1 cellular context compared by ENCODE assay signal in the genomic region with DNA sequence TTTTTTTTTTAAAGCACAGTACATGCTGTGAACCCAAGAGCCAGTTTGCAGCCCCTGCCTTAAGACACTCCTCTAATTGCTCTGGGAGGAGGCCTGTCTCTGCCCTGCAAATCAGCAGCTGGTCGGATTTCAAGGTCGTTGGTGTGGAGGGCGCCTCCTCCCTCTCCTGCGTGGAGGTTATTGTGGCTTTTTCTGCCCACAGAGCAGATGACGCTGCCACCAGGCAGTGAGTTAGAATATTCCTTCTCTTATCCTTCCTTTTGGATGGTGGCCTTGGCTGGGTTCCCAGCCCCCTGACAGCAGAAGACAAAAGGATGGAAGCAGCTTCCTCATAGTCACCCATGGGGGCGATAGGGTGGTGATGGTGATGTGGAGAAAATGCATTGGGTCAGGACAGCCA.
TF ChIP-seq lines count a peak whose summit lies in the region.

No MANE protein-coding gene starts in this region.

TF ChIP-seq in K562, 482 proteins besides CTCF, POLR2A, EP300 and RAD21 (continued from another document and continues in another):
- TF ChIP-seq, protein P1, sequence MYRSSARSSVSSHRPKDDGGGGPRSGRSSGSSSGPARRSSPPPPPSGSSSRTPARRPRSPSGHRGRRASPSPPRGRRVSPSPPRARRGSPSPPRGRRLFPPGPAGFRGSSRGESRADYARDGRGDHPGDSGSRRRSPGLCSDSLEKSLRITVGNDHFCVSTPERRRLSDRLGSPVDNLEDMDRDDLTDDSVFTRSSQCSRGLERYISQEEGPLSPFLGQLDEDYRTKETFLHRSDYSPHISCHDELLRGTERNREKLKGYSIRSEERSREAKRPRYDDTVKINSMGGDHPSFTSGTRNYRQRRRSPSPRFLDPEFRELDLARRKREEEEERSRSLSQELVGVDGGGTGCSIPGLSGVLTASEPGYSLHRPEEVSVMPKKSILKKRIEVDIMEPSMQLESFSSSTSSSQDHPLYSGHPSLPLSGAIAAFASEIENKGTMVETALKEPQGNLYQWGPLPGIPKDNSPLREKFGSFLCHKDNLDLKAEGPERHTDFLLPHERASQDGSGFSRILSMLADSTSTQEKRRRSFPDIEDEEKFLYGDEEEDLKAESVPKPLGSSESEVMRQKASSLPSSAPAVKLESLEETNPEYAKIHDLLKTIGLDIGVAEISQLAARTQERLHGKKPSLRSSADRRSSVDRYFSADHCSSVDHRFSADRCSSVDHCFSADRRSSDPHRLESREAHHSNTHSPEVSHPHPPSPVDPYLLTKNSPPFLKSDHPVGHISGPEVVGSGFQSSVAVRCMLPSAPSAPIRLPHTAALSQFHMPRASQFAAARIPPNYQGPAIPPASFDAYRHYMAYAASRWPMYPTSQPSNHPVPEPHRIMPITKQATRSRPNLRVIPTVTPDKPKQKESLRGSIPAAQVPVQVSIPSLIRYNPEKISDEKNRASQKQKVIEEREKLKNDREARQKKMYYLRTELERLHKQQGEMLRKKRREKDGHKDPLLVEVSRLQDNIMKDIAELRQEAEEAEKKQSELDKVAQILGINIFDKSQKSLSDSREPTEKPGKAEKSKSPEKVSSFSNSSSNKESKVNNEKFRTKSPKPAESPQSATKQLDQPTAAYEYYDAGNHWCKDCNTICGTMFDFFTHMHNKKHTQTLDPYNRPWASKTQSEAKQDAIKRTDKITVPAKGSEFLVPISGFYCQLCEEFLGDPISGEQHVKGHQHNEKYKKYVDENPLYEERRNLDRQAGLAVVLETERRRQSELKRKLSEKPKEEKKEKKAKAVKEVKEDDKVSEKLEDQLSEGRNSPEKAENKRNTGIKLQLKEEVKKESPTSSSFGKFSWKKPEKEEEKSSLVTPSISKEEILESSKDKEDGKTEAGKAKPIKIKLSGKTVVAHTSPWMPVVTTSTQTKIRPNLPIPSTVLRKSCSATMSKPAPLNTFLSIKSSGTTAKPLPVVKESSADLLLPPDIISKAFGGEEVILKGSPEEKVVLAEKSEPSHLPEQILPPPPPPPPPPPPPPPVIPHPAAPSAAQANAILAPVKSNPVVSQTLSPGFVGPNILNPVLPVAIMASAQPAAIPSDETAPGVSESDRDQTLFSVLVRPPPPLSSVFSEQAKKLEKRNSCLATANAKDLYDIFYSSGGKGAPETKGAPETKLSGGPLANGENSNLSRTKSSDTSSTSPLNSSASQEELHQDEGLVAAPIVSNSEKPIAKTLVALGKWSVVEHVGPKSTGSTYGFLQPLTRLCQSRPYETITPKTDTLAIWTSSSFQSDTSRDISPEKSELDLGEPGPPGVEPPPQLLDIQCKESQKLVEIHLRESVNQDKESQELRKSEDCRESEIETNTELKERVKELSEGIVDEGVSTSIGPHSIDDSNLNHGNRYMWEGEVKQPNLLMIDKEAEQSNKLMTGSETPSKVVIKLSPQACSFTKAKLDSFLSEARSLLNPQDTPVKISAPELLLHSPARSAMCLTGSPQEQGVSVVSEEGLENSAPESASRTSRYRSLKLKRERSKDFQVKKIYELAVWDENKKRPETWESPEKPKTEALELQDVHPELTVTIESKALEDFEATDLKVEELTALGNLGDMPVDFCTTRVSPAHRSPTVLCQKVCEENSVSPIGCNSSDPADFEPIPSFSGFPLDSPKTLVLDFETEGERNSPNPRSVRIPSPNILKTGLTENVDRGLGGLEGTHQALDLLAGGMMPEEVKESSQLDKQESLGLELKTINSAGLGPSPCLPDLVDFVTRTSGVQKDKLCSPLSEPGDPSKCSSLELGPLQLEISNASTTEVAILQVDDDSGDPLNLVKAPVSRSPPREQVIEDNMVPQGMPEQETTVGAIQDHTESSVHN (IDR thresholded peaks at IDR 0.05; ENCODE audit: borderline replicate concordance in 1 of 2, low read depth in 1 of 2) = no peak
- TF ChIP-seq, protein P2, sequence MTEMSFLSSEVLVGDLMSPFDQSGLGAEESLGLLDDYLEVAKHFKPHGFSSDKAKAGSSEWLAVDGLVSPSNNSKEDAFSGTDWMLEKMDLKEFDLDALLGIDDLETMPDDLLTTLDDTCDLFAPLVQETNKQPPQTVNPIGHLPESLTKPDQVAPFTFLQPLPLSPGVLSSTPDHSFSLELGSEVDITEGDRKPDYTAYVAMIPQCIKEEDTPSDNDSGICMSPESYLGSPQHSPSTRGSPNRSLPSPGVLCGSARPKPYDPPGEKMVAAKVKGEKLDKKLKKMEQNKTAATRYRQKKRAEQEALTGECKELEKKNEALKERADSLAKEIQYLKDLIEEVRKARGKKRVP (CRISPR knock-in tag; IDR thresholded peaks at IDR 0.05) = no peak
- no peak for TF ChIP-seq NCOA4 (IDR thresholded peaks at IDR 0.05; ENCODE audit: partially characterized antibody)
- peak; percentile 57 for TF ChIP-seq TCF3 (CRISPR knock-in tag; IDR thresholded peaks at IDR 0.05)
- no peak for TF ChIP-seq FUS (optimal IDR thresholded peaks at IDR 0.05; ENCODE audit: low read depth, low read length)
- TF ChIP-seq RBM34 (IDR thresholded peaks at IDR 0.05; ENCODE audit: borderline replicate concordance, insufficient read depth, low read length) = no peak
- no peak for TF ChIP-seq FOXM1 (IDR thresholded peaks at IDR 0.05; ENCODE audit: low read depth)
- no peak for TF ChIP-seq FOXM1 (CRISPR knock-in tag; IDR thresholded peaks at IDR 0.05; ENCODE audit: low read depth)
- no peak for TF ChIP-seq BRD4 (IDR thresholded peaks at IDR 0.05)
- TF ChIP-seq ZNF347 (CRISPR knock-in tag; IDR thresholded peaks at IDR 0.05; ENCODE audit: low read depth) = no peak
- TF ChIP-seq, protein P3, sequence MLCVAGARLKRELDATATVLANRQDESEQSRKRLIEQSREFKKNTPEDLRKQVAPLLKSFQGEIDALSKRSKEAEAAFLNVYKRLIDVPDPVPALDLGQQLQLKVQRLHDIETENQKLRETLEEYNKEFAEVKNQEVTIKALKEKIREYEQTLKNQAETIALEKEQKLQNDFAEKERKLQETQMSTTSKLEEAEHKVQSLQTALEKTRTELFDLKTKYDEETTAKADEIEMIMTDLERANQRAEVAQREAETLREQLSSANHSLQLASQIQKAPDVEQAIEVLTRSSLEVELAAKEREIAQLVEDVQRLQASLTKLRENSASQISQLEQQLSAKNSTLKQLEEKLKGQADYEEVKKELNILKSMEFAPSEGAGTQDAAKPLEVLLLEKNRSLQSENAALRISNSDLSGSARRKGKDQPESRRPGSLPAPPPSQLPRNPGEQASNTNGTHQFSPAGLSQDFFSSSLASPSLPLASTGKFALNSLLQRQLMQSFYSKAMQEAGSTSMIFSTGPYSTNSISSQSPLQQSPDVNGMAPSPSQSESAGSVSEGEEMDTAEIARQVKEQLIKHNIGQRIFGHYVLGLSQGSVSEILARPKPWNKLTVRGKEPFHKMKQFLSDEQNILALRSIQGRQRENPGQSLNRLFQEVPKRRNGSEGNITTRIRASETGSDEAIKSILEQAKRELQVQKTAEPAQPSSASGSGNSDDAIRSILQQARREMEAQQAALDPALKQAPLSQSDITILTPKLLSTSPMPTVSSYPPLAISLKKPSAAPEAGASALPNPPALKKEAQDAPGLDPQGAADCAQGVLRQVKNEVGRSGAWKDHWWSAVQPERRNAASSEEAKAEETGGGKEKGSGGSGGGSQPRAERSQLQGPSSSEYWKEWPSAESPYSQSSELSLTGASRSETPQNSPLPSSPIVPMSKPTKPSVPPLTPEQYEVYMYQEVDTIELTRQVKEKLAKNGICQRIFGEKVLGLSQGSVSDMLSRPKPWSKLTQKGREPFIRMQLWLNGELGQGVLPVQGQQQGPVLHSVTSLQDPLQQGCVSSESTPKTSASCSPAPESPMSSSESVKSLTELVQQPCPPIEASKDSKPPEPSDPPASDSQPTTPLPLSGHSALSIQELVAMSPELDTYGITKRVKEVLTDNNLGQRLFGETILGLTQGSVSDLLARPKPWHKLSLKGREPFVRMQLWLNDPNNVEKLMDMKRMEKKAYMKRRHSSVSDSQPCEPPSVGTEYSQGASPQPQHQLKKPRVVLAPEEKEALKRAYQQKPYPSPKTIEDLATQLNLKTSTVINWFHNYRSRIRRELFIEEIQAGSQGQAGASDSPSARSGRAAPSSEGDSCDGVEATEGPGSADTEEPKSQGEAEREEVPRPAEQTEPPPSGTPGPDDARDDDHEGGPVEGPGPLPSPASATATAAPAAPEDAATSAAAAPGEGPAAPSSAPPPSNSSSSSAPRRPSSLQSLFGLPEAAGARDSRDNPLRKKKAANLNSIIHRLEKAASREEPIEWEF (CRISPR knock-in tag; IDR thresholded peaks at IDR 0.05) = no peak
- TF ChIP-seq CEBPG (CRISPR knock-in tag; IDR thresholded peaks at IDR 0.05) = no peak
- TF ChIP-seq CEBPG (tag; conservative IDR thresholded peaks at IDR 0.05 in 1 of 2, IDR thresholded peaks at IDR 0.05 in 1 of 2) = no peak
- no peak for TF ChIP-seq TEAD4 (IDR thresholded peaks at IDR 0.05; ENCODE audit: low read length)
- TF ChIP-seq TEAD4 (CRISPR knock-in tag; IDR thresholded peaks at IDR 0.05; ENCODE audit: borderline replicate concordance) = no peak
- TF ChIP-seq, protein P4, sequence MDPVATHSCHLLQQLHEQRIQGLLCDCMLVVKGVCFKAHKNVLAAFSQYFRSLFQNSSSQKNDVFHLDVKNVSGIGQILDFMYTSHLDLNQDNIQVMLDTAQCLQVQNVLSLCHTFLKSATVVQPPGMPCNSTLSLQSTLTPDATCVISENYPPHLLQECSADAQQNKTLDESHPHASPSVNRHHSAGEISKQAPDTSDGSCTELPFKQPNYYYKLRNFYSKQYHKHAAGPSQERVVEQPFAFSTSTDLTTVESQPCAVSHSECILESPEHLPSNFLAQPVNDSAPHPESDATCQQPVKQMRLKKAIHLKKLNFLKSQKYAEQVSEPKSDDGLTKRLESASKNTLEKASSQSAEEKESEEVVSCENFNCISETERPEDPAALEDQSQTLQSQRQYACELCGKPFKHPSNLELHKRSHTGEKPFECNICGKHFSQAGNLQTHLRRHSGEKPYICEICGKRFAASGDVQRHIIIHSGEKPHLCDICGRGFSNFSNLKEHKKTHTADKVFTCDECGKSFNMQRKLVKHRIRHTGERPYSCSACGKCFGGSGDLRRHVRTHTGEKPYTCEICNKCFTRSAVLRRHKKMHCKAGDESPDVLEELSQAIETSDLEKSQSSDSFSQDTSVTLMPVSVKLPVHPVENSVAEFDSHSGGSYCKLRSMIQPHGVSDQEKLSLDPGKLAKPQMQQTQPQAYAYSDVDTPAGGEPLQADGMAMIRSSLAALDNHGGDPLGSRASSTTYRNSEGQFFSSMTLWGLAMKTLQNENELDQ (CRISPR knock-in tag; IDR thresholded peaks at IDR 0.05; ENCODE audit: borderline replicate concordance) = no peak
- TF ChIP-seq, protein P5, sequence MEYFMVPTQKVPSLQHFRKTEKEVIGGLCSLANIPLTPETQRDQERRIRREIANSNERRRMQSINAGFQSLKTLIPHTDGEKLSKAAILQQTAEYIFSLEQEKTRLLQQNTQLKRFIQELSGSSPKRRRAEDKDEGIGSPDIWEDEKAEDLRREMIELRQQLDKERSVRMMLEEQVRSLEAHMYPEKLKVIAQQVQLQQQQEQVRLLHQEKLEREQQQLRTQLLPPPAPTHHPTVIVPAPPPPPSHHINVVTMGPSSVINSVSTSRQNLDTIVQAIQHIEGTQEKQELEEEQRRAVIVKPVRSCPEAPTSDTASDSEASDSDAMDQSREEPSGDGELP (CRISPR knock-in tag; IDR thresholded peaks at IDR 0.05; ENCODE audit: borderline replicate concordance) = peak; percentile 76; the same call in 1 of the 2 replicates
- TF ChIP-seq POLR2H (tag; IDR thresholded peaks at IDR 0.05; ENCODE audit: low read depth) = no peak
- no peak for TF ChIP-seq PTBP1 (IDR thresholded peaks at IDR 0.05; ENCODE audit: low read depth, low read length)
- no peak for TF ChIP-seq GTF2E2 (tag; IDR thresholded peaks at IDR 0.05)
- TF ChIP-seq U2AF2 (optimal IDR thresholded peaks at IDR 0.05; ENCODE audit: low read depth, low read length) = no peak
- no peak for TF ChIP-seq HCFC1 (IDR thresholded peaks at IDR 0.05; ENCODE audit: low read depth, low read length)
- no peak for TF ChIP-seq RBFOX2 (IDR thresholded peaks at IDR 0.05; ENCODE audit: low read depth, low read length)
- TF ChIP-seq KLF16 (IDR thresholded peaks at IDR 0.05) = 0 out of 2 replicates have a peak, but pooled peaks have one; percentile 12
- no peak for TF ChIP-seq ZNF707 (CRISPR knock-in tag; conservative IDR thresholded peaks at IDR 0.05)
- no peak for TF ChIP-seq RBM15 (IDR thresholded peaks at IDR 0.05; ENCODE audit: insufficient read depth, low read length)
- no peak for TF ChIP-seq ZNF785 (CRISPR knock-in tag; IDR thresholded peaks at IDR 0.05)
- no peak for TF ChIP-seq NFXL1 (CRISPR knock-in tag; IDR thresholded peaks at IDR 0.05)
- no peak for TF ChIP-seq CBX3 (IDR thresholded peaks at IDR 0.05; ENCODE audit: borderline replicate concordance in 1 of 2, low read length in 2 of 2)
- no peak for TF ChIP-seq ZBTB1 (CRISPR knock-in tag; IDR thresholded peaks at IDR 0.05; ENCODE audit: borderline replicate concordance, low read depth)
- TF ChIP-seq CREM (IDR thresholded peaks at IDR 0.05; ENCODE audit: low read depth) = peak; percentile 56
- no peak for TF ChIP-seq ZNF124 (CRISPR knock-in tag; IDR thresholded peaks at IDR 0.05)
- TF ChIP-seq XRCC3 (IDR thresholded peaks at IDR 0.05) = no peak
- no peak for TF ChIP-seq TARDBP (IDR thresholded peaks at IDR 0.05)
- peak; percentile 3; the same call in 1 of the 2 replicates for TF ChIP-seq MAFF (IDR thresholded peaks at IDR 0.05; ENCODE audit: low read length)
- TF ChIP-seq ATF1 (CRISPR knock-in tag; IDR thresholded peaks at IDR 0.05) = no peak
- TF ChIP-seq ATF1 (tag; IDR thresholded peaks at IDR 0.05) = peak; percentile 55
- TF ChIP-seq ZNF212 (CRISPR knock-in tag; IDR thresholded peaks at IDR 0.05) = no peak
- no peak for TF ChIP-seq SLC30A9 (CRISPR knock-in tag; IDR thresholded peaks at IDR 0.05)
- TF ChIP-seq, protein P6, sequence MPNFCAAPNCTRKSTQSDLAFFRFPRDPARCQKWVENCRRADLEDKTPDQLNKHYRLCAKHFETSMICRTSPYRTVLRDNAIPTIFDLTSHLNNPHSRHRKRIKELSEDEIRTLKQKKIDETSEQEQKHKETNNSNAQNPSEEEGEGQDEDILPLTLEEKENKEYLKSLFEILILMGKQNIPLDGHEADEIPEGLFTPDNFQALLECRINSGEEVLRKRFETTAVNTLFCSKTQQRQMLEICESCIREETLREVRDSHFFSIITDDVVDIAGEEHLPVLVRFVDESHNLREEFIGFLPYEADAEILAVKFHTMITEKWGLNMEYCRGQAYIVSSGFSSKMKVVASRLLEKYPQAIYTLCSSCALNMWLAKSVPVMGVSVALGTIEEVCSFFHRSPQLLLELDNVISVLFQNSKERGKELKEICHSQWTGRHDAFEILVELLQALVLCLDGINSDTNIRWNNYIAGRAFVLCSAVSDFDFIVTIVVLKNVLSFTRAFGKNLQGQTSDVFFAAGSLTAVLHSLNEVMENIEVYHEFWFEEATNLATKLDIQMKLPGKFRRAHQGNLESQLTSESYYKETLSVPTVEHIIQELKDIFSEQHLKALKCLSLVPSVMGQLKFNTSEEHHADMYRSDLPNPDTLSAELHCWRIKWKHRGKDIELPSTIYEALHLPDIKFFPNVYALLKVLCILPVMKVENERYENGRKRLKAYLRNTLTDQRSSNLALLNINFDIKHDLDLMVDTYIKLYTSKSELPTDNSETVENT (CRISPR knock-in tag; IDR thresholded peaks at IDR 0.05) = no peak
- TF ChIP-seq ZNF431 (CRISPR knock-in tag; IDR thresholded peaks at IDR 0.05) = no peak
- no peak for TF ChIP-seq HNRNPLL (IDR thresholded peaks at IDR 0.05; ENCODE audit: low read depth, low read length, poor library complexity, severe bottlenecking)
- TF ChIP-seq NR1H2 (CRISPR knock-in tag; IDR thresholded peaks at IDR 0.05) = no peak
- TF ChIP-seq MIER1 (IDR thresholded peaks at IDR 0.05; ENCODE audit: low read depth) = no peak
- no peak for TF ChIP-seq ZNF232 (CRISPR knock-in tag; IDR thresholded peaks at IDR 0.05)
- TF ChIP-seq CAMTA2 (CRISPR knock-in tag; conservative IDR thresholded peaks at IDR 0.05) = no peak
- TF ChIP-seq ZNF274 (IDR thresholded peaks at IDR 0.05; ENCODE audit: borderline replicate concordance, low read depth, low read length) = no peak
- no peak for TF ChIP-seq PTRF (tag; IDR thresholded peaks at IDR 0.05)
- no peak for TF ChIP-seq ZNF174 (CRISPR knock-in tag; IDR thresholded peaks at IDR 0.05)
- no peak for TF ChIP-seq ZNF41 (CRISPR knock-in tag; conservative IDR thresholded peaks at IDR 0.05)
